ENCODE assay signal across 1 cellular context in the genomic region with DNA sequence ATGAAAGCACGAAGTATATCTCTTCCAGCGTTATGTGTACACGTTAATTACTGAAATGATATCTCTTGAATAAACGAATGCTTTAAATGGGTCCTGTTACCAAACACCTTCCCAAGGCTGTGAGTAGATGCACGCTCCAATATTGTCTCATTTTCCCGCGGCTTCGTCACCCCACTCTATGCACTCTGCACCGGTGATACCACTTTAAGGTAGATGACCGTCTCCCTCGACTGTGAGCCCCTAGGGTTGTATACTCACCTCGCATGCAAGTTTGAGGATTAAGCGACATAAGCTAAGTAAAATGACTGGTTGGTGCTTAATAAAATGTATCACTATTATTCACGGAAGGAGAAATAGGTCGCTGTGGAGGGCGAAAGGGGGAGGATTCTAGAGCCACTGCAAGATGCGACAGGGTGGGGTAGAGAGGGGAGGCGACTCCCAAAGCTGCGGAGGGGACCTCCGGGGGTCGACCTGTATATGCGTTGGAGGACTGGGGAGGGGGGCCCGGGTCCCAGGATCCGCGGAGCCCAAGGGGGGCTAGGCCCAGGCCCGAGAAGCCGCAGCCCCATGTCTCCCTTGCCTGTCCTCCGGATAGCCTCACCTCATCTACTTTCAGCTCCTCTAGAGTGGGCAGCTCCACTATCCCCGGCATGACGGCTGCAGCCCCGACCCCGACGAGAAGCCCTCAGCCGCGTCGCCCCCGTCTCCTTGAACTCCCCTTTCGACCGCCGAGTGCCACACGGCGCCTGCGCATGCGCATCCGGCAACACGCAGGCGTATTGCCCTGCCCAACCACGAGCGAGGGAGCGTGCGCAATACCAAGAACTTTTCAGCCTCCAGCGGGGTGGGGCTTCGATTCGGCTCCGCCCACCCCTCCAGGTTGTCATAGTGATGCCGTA.
TF ChIP-seq lines count a peak whose summit lies in the region.

A gene (plus strand): TSS at position 883 of the 899 bp plus-strand sequence. CDS start 65 bp downstream, outside the sequence.
A gene (minus strand): TSS at position 754 of the 899 bp plus-strand sequence. CDS start 102 bp downstream, at position 652.

TF ChIP-seq in HepG2, 621 proteins besides CTCF, POLR2A, EP300 and RAD21 (continued from another document and continues in another):
- TF ChIP-seq ZNF430 (CRISPR knock-in tag; IDR thresholded peaks at IDR 0.05) (peak; percentile 88), MYC (CRISPR knock-in tag; IDR thresholded peaks at IDR 0.05; ENCODE audit: borderline replicate concordance) (peak; percentile 63; the same call in 1 of the 2 replicates), KDM4B (CRISPR knock-in tag; IDR thresholded peaks at IDR 0.05) (no peak), SMAD1 (CRISPR knock-in tag; IDR thresholded peaks at IDR 0.05; ENCODE audit: borderline replicate concordance, low read depth) (no peak), MXD4 (CRISPR knock-in tag; IDR thresholded peaks at IDR 0.05) (no peak), HMGA1 (CRISPR knock-in tag; conservative IDR thresholded peaks at IDR 0.05) (no peak), ZNF101 (CRISPR knock-in tag; IDR thresholded peaks at IDR 0.05; ENCODE audit: borderline replicate concordance, low read depth) (no peak), GABPA (IDR thresholded peaks at IDR 0.05; ENCODE audit: low read depth, low read length) (no peak), GABPA (CRISPR knock-in tag; IDR thresholded peaks at IDR 0.05; ENCODE audit: low read depth) (no peak), ZNF607 (CRISPR knock-in tag; IDR thresholded peaks at IDR 0.05; ENCODE audit: borderline replicate concordance) (no peak), ZNF781 (CRISPR knock-in tag; IDR thresholded peaks at IDR 0.05; ENCODE audit: borderline replicate concordance, not compliant biosample characterization) (no peak), BCL6 (CRISPR knock-in tag; IDR thresholded peaks at IDR 0.05) (0 out of 2 replicates have a peak, but pooled peaks have one; percentile 14), SNAI1 (CRISPR knock-in tag; IDR thresholded peaks at IDR 0.05; ENCODE audit: borderline replicate concordance) (no peak), ZNF670 (CRISPR knock-in tag; IDR thresholded peaks at IDR 0.05; ENCODE audit: borderline replicate concordance) (no peak), NR2F2 (IDR thresholded peaks at IDR 0.05; ENCODE audit: borderline replicate concordance, low read depth) (no peak; the same call in 1 of the 2 replicates), ISL2 (CRISPR knock-in tag; IDR thresholded peaks at IDR 0.05) (peak; percentile 48; the same call in 1 of the 2 replicates), AGO1 (IDR thresholded peaks at IDR 0.05; ENCODE audit: low read depth, low read length, poor library complexity, severe bottlenecking) (no peak), SAFB2 (CRISPR knock-in tag; IDR thresholded peaks at IDR 0.05; ENCODE audit: borderline replicate concordance, low read depth) (no peak), MZF1 (CRISPR knock-in tag; IDR thresholded peaks at IDR 0.05; ENCODE audit: borderline replicate concordance) (no peak), ADNP (CRISPR knock-in tag; IDR thresholded peaks at IDR 0.05) (no peak), ZNF775 (CRISPR knock-in tag; IDR thresholded peaks at IDR 0.05; ENCODE audit: borderline replicate concordance) (no peak), ZNF747 (CRISPR knock-in tag; IDR thresholded peaks at IDR 0.05; ENCODE audit: borderline replicate concordance) (no peak), U2AF1 (optimal IDR thresholded peaks at IDR 0.05; ENCODE audit: low read depth, low read length) (no peak), ZNF432 (CRISPR knock-in tag; IDR thresholded peaks at IDR 0.05; ENCODE audit: borderline replicate concordance) (no peak), HDAC1 (CRISPR knock-in tag; IDR thresholded peaks at IDR 0.05) (peak; percentile 53; the same call in 1 of the 2 replicates), TEAD2 (CRISPR knock-in tag; IDR thresholded peaks at IDR 0.05) (no peak), ZNF329 (CRISPR knock-in tag; IDR thresholded peaks at IDR 0.05; ENCODE audit: low read depth) (0 out of 2 replicates have a peak, but pooled peaks have one; percentile 51), FOXM1 (CRISPR knock-in tag; IDR thresholded peaks at IDR 0.05) (no peak), TMF1 (CRISPR knock-in tag; IDR thresholded peaks at IDR 0.05; ENCODE audit: low read depth) (no peak; the same call in 1 of the 2 replicates), MAFF (IDR thresholded peaks at IDR 0.05; ENCODE audit: low read depth, low read length) (no peak), JDP2 (CRISPR knock-in tag; IDR thresholded peaks at IDR 0.05; ENCODE audit: borderline replicate concordance) (no peak), MAFK (conservative IDR thresholded peaks at IDR 0.05 in 1 of 2, IDR thresholded peaks at IDR 0.05 in 1 of 2; ENCODE audit: low read length in 2 of 2) (no peak), ZBTB38 (CRISPR knock-in tag; IDR thresholded peaks at IDR 0.05) (no peak), ZFP36L1 (CRISPR knock-in tag; IDR thresholded peaks at IDR 0.05) (no peak)
- TF ChIP-seq, protein P1, sequence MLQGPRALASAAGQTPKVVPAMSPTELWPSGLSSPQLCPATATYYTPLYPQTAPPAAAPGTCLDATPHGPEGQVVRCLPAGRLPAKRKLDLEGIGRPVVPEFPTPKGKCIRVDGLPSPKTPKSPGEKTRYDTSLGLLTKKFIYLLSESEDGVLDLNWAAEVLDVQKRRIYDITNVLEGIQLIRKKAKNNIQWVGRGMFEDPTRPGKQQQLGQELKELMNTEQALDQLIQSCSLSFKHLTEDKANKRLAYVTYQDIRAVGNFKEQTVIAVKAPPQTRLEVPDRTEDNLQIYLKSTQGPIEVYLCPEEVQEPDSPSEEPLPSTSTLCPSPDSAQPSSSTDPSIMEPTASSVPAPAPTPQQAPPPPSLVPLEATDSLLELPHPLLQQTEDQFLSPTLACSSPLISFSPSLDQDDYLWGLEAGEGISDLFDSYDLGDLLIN (CRISPR knock-in tag; IDR thresholded peaks at IDR 0.05; ENCODE audit: borderline replicate concordance) = peak; percentile 32; the same call in 1 of the 2 replicates
- TF ChIP-seq, protein P2, sequence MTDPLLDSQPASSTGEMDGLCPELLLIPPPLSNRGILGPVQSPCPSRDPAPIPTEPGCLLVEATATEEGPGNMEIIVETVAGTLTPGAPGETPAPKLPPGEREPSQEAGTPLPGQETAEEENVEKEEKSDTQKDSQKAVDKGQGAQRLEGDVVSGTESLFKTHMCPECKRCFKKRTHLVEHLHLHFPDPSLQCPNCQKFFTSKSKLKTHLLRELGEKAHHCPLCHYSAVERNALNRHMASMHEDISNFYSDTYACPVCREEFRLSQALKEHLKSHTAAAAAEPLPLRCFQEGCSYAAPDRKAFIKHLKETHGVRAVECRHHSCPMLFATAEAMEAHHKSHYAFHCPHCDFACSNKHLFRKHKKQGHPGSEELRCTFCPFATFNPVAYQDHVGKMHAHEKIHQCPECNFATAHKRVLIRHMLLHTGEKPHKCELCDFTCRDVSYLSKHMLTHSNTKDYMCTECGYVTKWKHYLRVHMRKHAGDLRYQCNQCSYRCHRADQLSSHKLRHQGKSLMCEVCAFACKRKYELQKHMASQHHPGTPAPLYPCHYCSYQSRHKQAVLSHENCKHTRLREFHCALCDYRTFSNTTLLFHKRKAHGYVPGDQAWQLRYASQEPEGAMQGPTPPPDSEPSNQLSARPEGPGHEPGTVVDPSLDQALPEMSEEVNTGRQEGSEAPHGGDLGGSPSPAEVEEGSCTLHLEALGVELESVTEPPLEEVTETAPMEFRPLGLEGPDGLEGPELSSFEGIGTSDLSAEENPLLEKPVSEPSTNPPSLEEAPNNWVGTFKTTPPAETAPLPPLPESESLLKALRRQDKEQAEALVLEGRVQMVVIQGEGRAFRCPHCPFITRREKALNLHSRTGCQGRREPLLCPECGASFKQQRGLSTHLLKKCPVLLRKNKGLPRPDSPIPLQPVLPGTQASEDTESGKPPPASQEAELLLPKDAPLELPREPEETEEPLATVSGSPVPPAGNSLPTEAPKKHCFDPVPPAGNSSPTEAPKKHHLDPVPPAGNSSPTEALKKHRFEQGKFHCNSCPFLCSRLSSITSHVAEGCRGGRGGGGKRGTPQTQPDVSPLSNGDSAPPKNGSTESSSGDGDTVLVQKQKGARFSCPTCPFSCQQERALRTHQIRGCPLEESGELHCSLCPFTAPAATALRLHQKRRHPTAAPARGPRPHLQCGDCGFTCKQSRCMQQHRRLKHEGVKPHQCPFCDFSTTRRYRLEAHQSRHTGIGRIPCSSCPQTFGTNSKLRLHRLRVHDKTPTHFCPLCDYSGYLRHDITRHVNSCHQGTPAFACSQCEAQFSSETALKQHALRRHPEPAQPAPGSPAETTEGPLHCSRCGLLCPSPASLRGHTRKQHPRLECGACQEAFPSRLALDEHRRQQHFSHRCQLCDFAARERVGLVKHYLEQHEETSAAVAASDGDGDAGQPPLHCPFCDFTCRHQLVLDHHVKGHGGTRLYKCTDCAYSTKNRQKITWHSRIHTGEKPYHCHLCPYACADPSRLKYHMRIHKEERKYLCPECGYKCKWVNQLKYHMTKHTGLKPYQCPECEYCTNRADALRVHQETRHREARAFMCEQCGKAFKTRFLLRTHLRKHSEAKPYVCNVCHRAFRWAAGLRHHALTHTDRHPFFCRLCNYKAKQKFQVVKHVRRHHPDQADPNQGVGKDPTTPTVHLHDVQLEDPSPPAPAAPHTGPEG (CRISPR knock-in tag; IDR thresholded peaks at IDR 0.05) = 0 out of 2 replicates have a peak, but pooled peaks have one; percentile 44
- TF ChIP-seq, protein P3, sequence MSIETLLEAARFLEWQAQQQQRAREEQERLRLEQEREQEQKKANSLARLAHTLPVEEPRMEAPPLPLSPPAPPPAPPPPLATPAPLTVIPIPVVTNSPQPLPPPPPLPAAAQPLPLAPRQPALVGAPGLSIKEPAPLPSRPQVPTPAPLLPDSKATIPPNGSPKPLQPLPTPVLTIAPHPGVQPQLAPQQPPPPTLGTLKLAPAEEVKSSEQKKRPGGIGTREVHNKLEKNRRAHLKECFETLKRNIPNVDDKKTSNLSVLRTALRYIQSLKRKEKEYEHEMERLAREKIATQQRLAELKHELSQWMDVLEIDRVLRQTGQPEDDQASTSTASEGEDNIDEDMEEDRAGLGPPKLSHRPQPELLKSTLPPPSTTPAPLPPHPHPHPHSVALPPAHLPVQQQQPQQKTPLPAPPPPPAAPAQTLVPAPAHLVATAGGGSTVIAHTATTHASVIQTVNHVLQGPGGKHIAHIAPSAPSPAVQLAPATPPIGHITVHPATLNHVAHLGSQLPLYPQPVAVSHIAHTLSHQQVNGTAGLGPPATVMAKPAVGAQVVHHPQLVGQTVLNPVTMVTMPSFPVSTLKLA (IDR thresholded peaks at IDR 0.05) = peak; percentile 48; the same call in 1 of the 2 replicates
- TF ChIP-seq, protein P4, sequence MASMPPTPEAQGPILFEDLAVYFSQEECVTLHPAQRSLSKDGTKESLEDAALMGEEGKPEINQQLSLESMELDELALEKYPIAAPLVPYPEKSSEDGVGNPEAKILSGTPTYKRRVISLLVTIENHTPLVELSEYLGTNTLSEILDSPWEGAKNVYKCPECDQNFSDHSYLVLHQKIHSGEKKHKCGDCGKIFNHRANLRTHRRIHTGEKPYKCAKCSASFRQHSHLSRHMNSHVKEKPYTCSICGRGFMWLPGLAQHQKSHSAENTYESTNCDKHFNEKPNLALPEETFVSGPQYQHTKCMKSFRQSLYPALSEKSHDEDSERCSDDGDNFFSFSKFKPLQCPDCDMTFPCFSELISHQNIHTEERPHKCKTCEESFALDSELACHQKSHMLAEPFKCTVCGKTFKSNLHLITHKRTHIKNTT (CRISPR knock-in tag; IDR thresholded peaks at IDR 0.05) = no peak
- TF ChIP-seq, protein P5, sequence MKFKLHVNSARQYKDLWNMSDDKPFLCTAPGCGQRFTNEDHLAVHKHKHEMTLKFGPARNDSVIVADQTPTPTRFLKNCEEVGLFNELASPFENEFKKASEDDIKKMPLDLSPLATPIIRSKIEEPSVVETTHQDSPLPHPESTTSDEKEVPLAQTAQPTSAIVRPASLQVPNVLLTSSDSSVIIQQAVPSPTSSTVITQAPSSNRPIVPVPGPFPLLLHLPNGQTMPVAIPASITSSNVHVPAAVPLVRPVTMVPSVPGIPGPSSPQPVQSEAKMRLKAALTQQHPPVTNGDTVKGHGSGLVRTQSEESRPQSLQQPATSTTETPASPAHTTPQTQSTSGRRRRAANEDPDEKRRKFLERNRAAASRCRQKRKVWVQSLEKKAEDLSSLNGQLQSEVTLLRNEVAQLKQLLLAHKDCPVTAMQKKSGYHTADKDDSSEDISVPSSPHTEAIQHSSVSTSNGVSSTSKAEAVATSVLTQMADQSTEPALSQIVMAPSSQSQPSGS (CRISPR knock-in tag; IDR thresholded peaks at IDR 0.05) = no peak
- TF ChIP-seq, protein P6, sequence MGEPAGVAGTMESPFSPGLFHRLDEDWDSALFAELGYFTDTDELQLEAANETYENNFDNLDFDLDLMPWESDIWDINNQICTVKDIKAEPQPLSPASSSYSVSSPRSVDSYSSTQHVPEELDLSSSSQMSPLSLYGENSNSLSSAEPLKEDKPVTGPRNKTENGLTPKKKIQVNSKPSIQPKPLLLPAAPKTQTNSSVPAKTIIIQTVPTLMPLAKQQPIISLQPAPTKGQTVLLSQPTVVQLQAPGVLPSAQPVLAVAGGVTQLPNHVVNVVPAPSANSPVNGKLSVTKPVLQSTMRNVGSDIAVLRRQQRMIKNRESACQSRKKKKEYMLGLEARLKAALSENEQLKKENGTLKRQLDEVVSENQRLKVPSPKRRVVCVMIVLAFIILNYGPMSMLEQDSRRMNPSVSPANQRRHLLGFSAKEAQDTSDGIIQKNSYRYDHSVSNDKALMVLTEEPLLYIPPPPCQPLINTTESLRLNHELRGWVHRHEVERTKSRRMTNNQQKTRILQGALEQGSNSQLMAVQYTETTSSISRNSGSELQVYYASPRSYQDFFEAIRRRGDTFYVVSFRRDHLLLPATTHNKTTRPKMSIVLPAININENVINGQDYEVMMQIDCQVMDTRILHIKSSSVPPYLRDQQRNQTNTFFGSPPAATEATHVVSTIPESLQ (CRISPR knock-in tag; conservative IDR thresholded peaks at IDR 0.05) = no peak
- TF ChIP-seq, protein P7, sequence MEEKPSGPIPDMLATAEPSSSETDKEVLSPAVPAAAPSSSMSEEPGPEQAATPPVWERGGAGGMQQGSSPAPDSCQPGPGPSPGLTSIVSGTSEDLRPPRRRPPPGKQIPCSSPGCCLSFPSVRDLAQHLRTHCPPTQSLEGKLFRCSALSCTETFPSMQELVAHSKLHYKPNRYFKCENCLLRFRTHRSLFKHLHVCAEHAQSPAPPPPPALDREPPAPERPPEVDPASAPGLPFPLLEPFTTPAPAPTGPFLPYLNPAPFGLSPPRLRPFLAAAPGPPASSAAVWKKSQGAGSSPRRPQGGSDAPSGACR (CRISPR knock-in tag; IDR thresholded peaks at IDR 0.05) = no peak
